Comparison of ENCODE assay signal across 13 cellular contexts in the genomic region with DNA sequence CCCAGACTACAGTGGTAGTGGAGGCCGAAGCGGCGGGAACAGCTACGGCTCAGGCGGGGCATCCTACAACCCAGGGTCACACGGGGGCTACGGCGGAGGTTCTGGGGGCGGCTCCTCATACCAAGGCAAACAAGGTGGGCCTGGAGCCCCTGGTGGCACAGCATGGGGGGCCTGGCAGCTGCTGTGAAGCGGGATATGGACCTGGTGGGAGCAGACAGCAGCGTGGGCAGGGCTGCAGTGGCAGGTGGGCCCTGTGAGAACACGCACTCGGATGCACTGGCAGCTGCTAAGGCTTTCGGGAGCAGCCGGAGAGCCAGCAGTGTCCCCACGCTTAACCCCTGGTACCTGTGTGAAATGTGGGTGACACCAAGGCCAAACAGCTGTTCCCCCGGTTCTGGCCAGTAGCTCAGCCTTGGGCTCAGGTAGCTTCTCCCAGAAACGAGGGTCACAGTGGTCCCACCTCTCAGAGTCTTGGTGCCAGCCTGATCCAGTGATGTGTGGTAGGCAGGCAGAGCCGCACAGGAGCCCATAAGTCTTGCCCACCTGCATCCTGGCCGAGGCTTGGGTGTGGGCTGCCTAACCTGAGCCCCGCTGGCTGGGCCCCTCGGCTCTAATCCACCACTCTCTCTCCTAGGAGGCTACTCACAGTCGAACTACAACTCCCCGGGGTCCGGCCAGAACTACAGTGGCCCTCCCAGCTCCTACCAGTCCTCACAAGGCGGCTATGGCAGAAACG.
"Had no signal": no experiment of that assay in that cellular context is flagged by ENCODE, and none has a peak within 500 bp of the region (broad histone marks: within the 10 kb centered on the region; RNA-seq: fewer than 3 reads in every experiment).

No MANE protein-coding gene starts in this region.

- ATAC-seq: foreskin keratinocyte, heart left ventricle, pancreas had no signal

- H3K27ac Mint-ChIP-seq: activated naive CD8-positive, alpha-beta T cell treated with anti-CD3 and anti-CD28 coated beads, Interleukin-2, amount 10 ng/mL, durations not matched to agents 7 days and 5 days; nephron; T-helper 1 cell treated with Interleukin-12 subunit alpha and Interleukin-12 subunit beta and Interleukin-4 antibody, amounts not matched to agents 30 μg/mL and 1 μg/mL, for 36 hours had no signal

- H3K4me1 ChIP-seq: foreskin keratinocyte, pancreas had no signal

- H3K27me3 ChIP-seq: foreskin keratinocyte, heart left ventricle, pancreas, tibial nerve, vagina had no signal

- H3K4me1 Mint-ChIP-seq: activated naive CD8-positive, alpha-beta T cell treated with anti-CD3 and anti-CD28 coated beads, Interleukin-2, amount 10 ng/mL, durations not matched to agents 7 days and 5 days; nephron had no signal

- DNase-seq: activated gamma-delta T cell treated with Interleukin-2 at 50 U/mL for 16 hours; activated naive CD8-positive, alpha-beta T cell treated with anti-CD3 and anti-CD28 coated beads, Interleukin-2, amount 10 ng/mL, durations not matched to agents 7 days and 5 days; activated T-cell treated with anti-CD3 and anti-CD28 coated beads, Interleukin-2, amount 50 U/mL, for 1 hour; foreskin keratinocyte; heart left ventricle; left ventricle myocardium inferior; mesenchymal stem cell; stimulated activated CD4-positive, alpha-beta T cell treated with anti-CD3 and anti-CD28 coated beads, Interleukin-4, amount 100 ng/mL, for 1 hour had no signal

- H3K4me3 ChIP-seq: heart left ventricle, left ventricle myocardium inferior, pancreas, tibial nerve, vagina had no signal

- H3K9me3 Mint-ChIP-seq: activated naive CD8-positive, alpha-beta T cell treated with anti-CD3 and anti-CD28 coated beads, Interleukin-2, amount 10 ng/mL, durations not matched to agents 7 days and 5 days; nephron; T-helper 1 cell treated with Interleukin-12 subunit alpha and Interleukin-12 subunit beta and Interleukin-4 antibody, amounts not matched to agents 30 μg/mL and 1 μg/mL, for 36 hours had no signal

- H3K4me3 Mint-ChIP-seq: activated naive CD8-positive, alpha-beta T cell treated with anti-CD3 and anti-CD28 coated beads, Interleukin-2, amount 10 ng/mL, durations not matched to agents 7 days and 5 days; nephron; T-helper 1 cell treated with Interleukin-12 subunit alpha and Interleukin-12 subunit beta and Interleukin-4 antibody, amounts not matched to agents 30 μg/mL and 1 μg/mL, for 36 hours had no signal

- H3K27me3 Mint-ChIP-seq: activated naive CD8-positive, alpha-beta T cell treated with anti-CD3 and anti-CD28 coated beads, Interleukin-2, amount 10 ng/mL, durations not matched to agents 7 days and 5 days had no signal

- H3K27ac ChIP-seq: foreskin keratinocyte, heart left ventricle, left ventricle myocardium inferior, pancreas, tibial nerve, vagina had no signal

- H3K9me3 ChIP-seq: heart left ventricle, left ventricle myocardium inferior, pancreas, tibial nerve, vagina had no signal
